ENCODE assay signal across 11 cellular contexts in genomic region chr19:44260695-44261446, GRCh38. TPM values are rescaled to one million over a fixed set of nuclear protein-coding genes. Genes with fewer than 3 reads are reported as not detected.
DNase-seq lines count a peak whose midpoint lies in the region; ATAC-seq and TF ChIP-seq lines count a peak whose summit lies in the region.
"Had no signal": no experiment of that assay in that cellular context is flagged by ENCODE, and none has a peak within 500 bp of the region (broad histone marks: within the 10 kb centered on the region; RNA-seq: fewer than 3 reads in every experiment).

No MANE protein-coding gene starts in this region.

- H3K9me3 Mint-ChIP-seq in activated naive CD8-positive, alpha-beta T cell (ENCODE audit: low read depth) = peaks cover 48% of the 10 kb centered on the region
- H3K9me3 Mint-ChIP-seq in memory B cell = peaks cover 36% of the 10 kb centered on the region
- peaks cover 13% of the 10 kb centered on the region for H3K9me3 Mint-ChIP-seq in type B pancreatic cell

- H3K4me3 Mint-ChIP-seq in activated naive CD8-positive, alpha-beta T cell = peak overlapping the region; percentile 64
- peak overlapping the region; percentile 88 for H3K4me3 Mint-ChIP-seq in memory B cell
- peak overlapping the region; percentile 91 for H3K4me3 Mint-ChIP-seq in type B pancreatic cell

- peaks cover 18% of the 10 kb centered on the region for H3K36me3 ChIP-seq in left ventricle myocardium inferior

- no peaks in the 10 kb centered on the region for H3K27me3 Mint-ChIP-seq in activated naive CD8-positive, alpha-beta T cell
- H3K27me3 Mint-ChIP-seq in memory B cell (no peaks in the 10 kb centered on the region), type B pancreatic cell (no peaks in the 10 kb centered on the region)

- ATAC-seq in Right ventricle myocardium inferior (no peak), memory B cell (ENCODE audit: low read depth) (no peak), GM19324 (IDR thresholded peaks at IDR 0.05; ENCODE audit: low FRiP score, unreplicated experiment) (no peak)

- peaks cover 4% of the 10 kb centered on the region for H3K4me1 Mint-ChIP-seq in activated naive CD8-positive, alpha-beta T cell (ENCODE audit: low read depth)
- peaks cover 9% of the 10 kb centered on the region for H3K4me1 Mint-ChIP-seq in memory B cell
- H3K4me1 Mint-ChIP-seq in type B pancreatic cell (ENCODE audit: unreplicated experiment) = peaks cover 6% of the 10 kb centered on the region

- peak overlapping the region; percentile 76 for H3K27ac ChIP-seq in left ventricle myocardium inferior (replicated peaks)

- H3K27me3 ChIP-seq in left ventricle myocardium inferior (ENCODE audit: low read depth) = no peaks in the 10 kb centered on the region
- H3K27me3 ChIP-seq: heart left ventricle had no signal

- DNase-seq in left ventricle myocardium inferior = no peak
- DNase-seq in Right ventricle myocardium inferior (ENCODE audit: missing footprints) = no peak
- DNase-seq in memory B cell (ENCODE audit: low spot score in 2 of 2) = no peak
- DNase-seq in type B pancreatic cell (ENCODE audit: extremely low spot score, unreplicated experiment) = no peak
- no peak for DNase-seq in stimulated activated CD4-positive, alpha-beta T cell treated with anti-CD3 and anti-CD28 coated beads, Interleukin-15, amount 100 ng/mL, for 24 hours
- no peak for DNase-seq in activated naive CD4-positive, alpha-beta T cell treated with Interleukin-2 at 50 U/mL for 16 hours
- DNase-seq: heart left ventricle, NCI-H510A treated with DMSO at 0.1 percent for 48 hours, SW 1271 had no signal

- peaks cover 46% of the 10 kb centered on the region for H3K36me3 Mint-ChIP-seq in activated naive CD8-positive, alpha-beta T cell
- peaks cover 21% of the 10 kb centered on the region for H3K36me3 Mint-ChIP-seq in memory B cell
- peaks cover 5% of the 10 kb centered on the region for H3K36me3 Mint-ChIP-seq in type B pancreatic cell

- intact Hi-C loops in left ventricle myocardium inferior (cut with micrococcal nuclease) (no loop called here), Right ventricle myocardium inferior (cut with DNase I) (no loop called here)

- H3K4me1 ChIP-seq in left ventricle myocardium inferior = no peaks in the 10 kb centered on the region

- H3K4me3 ChIP-seq in left ventricle myocardium inferior = peak overlapping the region; percentile 69

- no peak overlapping the region for H3K27ac Mint-ChIP-seq in activated naive CD8-positive, alpha-beta T cell
- H3K27ac Mint-ChIP-seq in memory B cell (no peak overlapping the region), type B pancreatic cell (peak overlapping the region; percentile 86)

- peaks cover 89% of the 10 kb centered on the region for H3K9me3 ChIP-seq in left ventricle myocardium inferior (replicated peaks)

- TF ChIP-seq CTCF in left ventricle myocardium inferior (IDR thresholded peaks at IDR 0.05; ENCODE audit: borderline replicate concordance) (no peak), type B pancreatic cell (conservative IDR thresholded peaks at IDR 0.05) (no peak)

RNA-seq across cellular contexts. Expression of gene ZNF233, which starts 1.2 kb away (rescaled TPM):
- total RNA-seq in left ventricle myocardium inferior (6.8 TPM), Right ventricle myocardium inferior (6.4 TPM), type B pancreatic cell (ENCODE audit: low replicate concordance) (3.2 and 4.4 TPM in 2 replicates)

RNA-seq across cellular contexts. Expression of gene ZNF235, which starts 44.0 kb away (rescaled TPM):
- 4.8 TPM for total RNA-seq in left ventricle myocardium inferior
- total RNA-seq in Right ventricle myocardium inferior = 4.2 TPM
- total RNA-seq in type B pancreatic cell (ENCODE audit: low replicate concordance) = 7.4 and 11.2 TPM in 2 replicates

RNA-seq across cellular contexts. Expression of gene ZNF227, which starts 48.5 kb away (rescaled TPM):
- 10.4 TPM for total RNA-seq in left ventricle myocardium inferior
- total RNA-seq in Right ventricle myocardium inferior = 13.1 TPM
- total RNA-seq in type B pancreatic cell (ENCODE audit: low replicate concordance) = 21.3 and 32.1 TPM in 2 replicates
